14 cellular contexts compared by ENCODE assay signal in genomic region chr9:115877852-115878450, GRCh38.
"Had no signal": no experiment of that assay in that cellular context is flagged by ENCODE, and none has a peak within 500 bp of the region (broad histone marks: within the 10 kb centered on the region; RNA-seq: fewer than 3 reads in every experiment).

No MANE protein-coding gene starts in this region.

- H3K4me3 ChIP-seq: cardiac muscle cell, esophagus muscularis mucosa, pancreas, sigmoid colon, thoracic aorta, upper lobe of right lung had no signal

- H3K27ac Mint-ChIP-seq: activated naive CD4-positive, alpha-beta T cell treated with anti-CD3 and anti-CD28 coated beads for 36 hours; activated naive CD8-positive, alpha-beta T cell treated with anti-CD3 and anti-CD28 coated beads, Interleukin-2, amount 50 U/mL, for 24 hours; activated T-helper 2 cell treated with anti-CD3 and anti-CD28 coated beads, Interferon-gamma antibody, Interleukin-2, Interleukin-4, amounts not matched to agents 10 μg/mL and 5 μg/mL and 100 μg/mL, durations not matched to agents 14 hours and 24 hours and 36 hours; mesothelial cell of epicardium; T-helper 2 cell treated with Interferon-gamma antibody and Interleukin-4, amounts not matched to agents 5 μg/mL and 100 μg/mL, for 36 hours had no signal

- H3K27me3 ChIP-seq: cardiac muscle cell, esophagus muscularis mucosa, pancreas, sigmoid colon, upper lobe of right lung had no signal

- H3K4me1 Mint-ChIP-seq: activated naive CD8-positive, alpha-beta T cell treated with anti-CD3 and anti-CD28 coated beads, Interleukin-2, amount 50 U/mL, for 24 hours; mesothelial cell of epicardium; neural crest cell had no signal

- H3K27ac ChIP-seq: cardiac muscle cell, esophagus muscularis mucosa, pancreas, sigmoid colon, thoracic aorta, upper lobe of right lung had no signal

- DNase-seq: activated CD4-positive, alpha-beta T cell treated with anti-CD3 and anti-CD28 coated beads, Interleukin-2, amount 50 U/mL, for 1 hour; activated naive CD4-positive, alpha-beta T cell treated with anti-CD3 and anti-CD28 coated beads for 36 hours; activated naive CD8-positive, alpha-beta T cell treated with anti-CD3 and anti-CD28 coated beads, Interleukin-2, amount 50 U/mL, for 24 hours; pancreas; sigmoid colon; stimulated activated CD4-positive, alpha-beta T cell treated with anti-CD3 and anti-CD28 coated beads, Interleukin-1b, Interleukin-23, amount 100 ng/mL, for 48 hours; upper lobe of right lung had no signal

- H3K36me3 Mint-ChIP-seq: mesothelial cell of epicardium had no signal

- H3K4me1 ChIP-seq: esophagus muscularis mucosa, pancreas, sigmoid colon had no signal

- H3K9me3 Mint-ChIP-seq: activated T-helper 2 cell treated with anti-CD3 and anti-CD28 coated beads, Interferon-gamma antibody, Interleukin-2, Interleukin-4, amounts not matched to agents 10 μg/mL and 5 μg/mL and 100 μg/mL, durations not matched to agents 14 hours and 24 hours and 36 hours had no signal

- H3K36me3 ChIP-seq: cardiac muscle cell, esophagus muscularis mucosa, pancreas, sigmoid colon, thoracic aorta, upper lobe of right lung had no signal

- H3K9me3 ChIP-seq: esophagus muscularis mucosa, pancreas, sigmoid colon, thoracic aorta, upper lobe of right lung had no signal

- H3K4me3 Mint-ChIP-seq: activated naive CD4-positive, alpha-beta T cell treated with anti-CD3 and anti-CD28 coated beads for 36 hours; activated naive CD8-positive, alpha-beta T cell treated with anti-CD3 and anti-CD28 coated beads, Interleukin-2, amount 50 U/mL, for 24 hours; mesothelial cell of epicardium; neural crest cell; T-helper 2 cell treated with Interferon-gamma antibody and Interleukin-4, amounts not matched to agents 5 μg/mL and 100 μg/mL, for 36 hours had no signal
